In genomic region chr4:173182403-173182802, GRCh38 we compare ENCODE assay signal across 10 cellular contexts. TPM values are rescaled to one million over a fixed set of nuclear protein-coding genes. Genes with fewer than 3 reads are reported as not detected.
A peak's percentile ranks its signal among the peaks of the same experiment; 100 is the strongest.
DNase-seq lines count a peak whose midpoint lies in the region; ATAC-seq and TF ChIP-seq lines count a peak whose summit lies in the region.
"Had no signal": no experiment of that assay in that cellular context is flagged by ENCODE, and none has a peak within 500 bp of the region (broad histone marks: within the 10 kb centered on the region; RNA-seq: fewer than 3 reads in every experiment).

No MANE protein-coding gene starts in this region.

- no peaks in the 10 kb centered on the region for H3K9me3 ChIP-seq in left lung

- H3K27ac ChIP-seq in brain microvascular endothelial cell = peak overlapping the region; percentile 50
- peak overlapping the region in 1 of 2 donors; percentile 19 for H3K27ac ChIP-seq in left lung

- H3K36me3 ChIP-seq in brain microvascular endothelial cell (replicated peaks) (no peaks in the 10 kb centered on the region), left lung (no peaks in the 10 kb centered on the region)

- H3K4me3 Mint-ChIP-seq in CD14-positive monocyte = peak overlapping the region in 1 of 2 donors; percentile 15
- H3K4me3 Mint-ChIP-seq: stimulated activated naive CD8-positive, alpha-beta T cell treated with anti-CD3 and anti-CD28 coated beads, Interleukin-15, Interleukin-2, amounts not matched to agents 100 ng/mL and 50 ng/mL, for 24 hours had no signal

- no peak for TF ChIP-seq CTCF in CD14-positive monocyte (IDR thresholded peaks at IDR 0.05)
- no peak for TF ChIP-seq CTCF in brain microvascular endothelial cell (IDR thresholded peaks at IDR 0.05; ENCODE audit: low read depth, low read length, missing control alignments)
- TF ChIP-seq CTCF in left lung (IDR thresholded peaks at IDR 0.05) = no peak

- peaks cover 0 to 5% (median 0%) of the 10 kb centered on the region in 7 donors for H3K9me3 Mint-ChIP-seq in CD14-positive monocyte
- H3K9me3 Mint-ChIP-seq: stimulated activated naive CD8-positive, alpha-beta T cell treated with anti-CD3 and anti-CD28 coated beads, Interleukin-15, Interleukin-2, amounts not matched to agents 100 ng/mL and 50 ng/mL, for 24 hours had no signal

- H3K4me3 ChIP-seq in brain microvascular endothelial cell (ENCODE audit: low read depth, low read length) = no peak overlapping the region
- H3K4me3 ChIP-seq in left lung = no peak overlapping the region

- H3K27me3 ChIP-seq in brain microvascular endothelial cell (replicated peaks) = no peaks in the 10 kb centered on the region
- H3K27me3 ChIP-seq in left lung = no peaks in the 10 kb centered on the region

- H3K27me3 Mint-ChIP-seq in CD14-positive monocyte (ENCODE audit: low read depth in 3 of 3) = no peaks in the 10 kb centered on the region
- H3K27me3 Mint-ChIP-seq: stimulated activated naive CD8-positive, alpha-beta T cell treated with anti-CD3 and anti-CD28 coated beads, Interleukin-15, Interleukin-2, amounts not matched to agents 100 ng/mL and 50 ng/mL, for 24 hours had no signal

- in situ Hi-C loops in brain microvascular endothelial cell (cut with HindIII; ENCODE audit: low pct_ligation_motif_present, low sequenced_read_pairs) = no loop called here

- peak; percentile 44 for DNase-seq in CD14-positive monocyte (ENCODE audit: low spot score)
- peak; percentile 90 for DNase-seq in HT1080 (ENCODE audit: low read depth)
- peak; percentile 86 for DNase-seq in brain microvascular endothelial cell
- no peak for DNase-seq in left lung
- no peak for DNase-seq in UCSD-AML1 (lab: John Stamatoyannopoulos, UW; ENCODE audit: unreplicated experiment)
- DNase-seq in NCI-H2081 treated with DMSO at 0.1 percent for 48 hours (lab: John Stamatoyannopoulos, UW) = no peak
- DNase-seq: NCI-H510A had no signal

- H3K4me1 Mint-ChIP-seq in CD14-positive monocyte = peaks cover 59% of the 10 kb centered on the region

- peaks cover 5 to 8% of the 10 kb centered on the region in 2 donors for H3K36me3 Mint-ChIP-seq in CD14-positive monocyte

- H3K4me1 ChIP-seq in left lung = peaks cover 0 to 35% of the 10 kb centered on the region in 2 donors

- peak overlapping the region; percentile 18 to 80 (median 48) for H3K27ac Mint-ChIP-seq in CD14-positive monocyte
- H3K27ac Mint-ChIP-seq: stimulated activated naive CD8-positive, alpha-beta T cell treated with anti-CD3 and anti-CD28 coated beads, Interleukin-15, Interleukin-2, amounts not matched to agents 100 ng/mL and 50 ng/mL, for 24 hours had no signal

- intact Hi-C loops in CD14-positive monocyte (cut with micrococcal nuclease) (no loop called here), left lung (cut with DNase I) (no loop called here)

- peak; percentile 48 for ATAC-seq in left lung
- no peak for ATAC-seq in GM18867 (IDR thresholded peaks at IDR 0.05; ENCODE audit: unreplicated experiment)
- no peak for ATAC-seq in GM19467 (IDR thresholded peaks at IDR 0.05; ENCODE audit: unreplicated experiment)

RNA-seq across cellular contexts. Expression of gene GALNT7, which starts 13.8 kb away (rescaled TPM):
- polyA plus RNA-seq in CD14-positive monocyte = 10 to 100 TPM; 19.7 to 29.0 TPM
- 42.2 and 59.6 TPM in 2 replicates for total RNA-seq in HT1080 (2014; rRNA removed; shearing (Covaris generic))
- polyA plus RNA-seq in HT1080 (2015; cell fraction: cytosol; rRNA removed) = 57.0 and 70.8 TPM in 2 replicates
- 158 and 168 TPM in 2 replicates for polyA plus RNA-seq in HT1080 (2015; cell fraction: nucleus; rRNA removed)
- total RNA-seq in left lung = 10 to 100 TPM; 25.2 to 27.5 TPM

Comparison
In these comparisons a context has a peak if more than half of its experiments do, and no peak if none do; other contexts are left out.
1. DNase-seq: peak in CD14-positive monocyte (single experiment), HT1080 (single experiment) and brain microvascular endothelial cell (single experiment); none in left lung (0 of 2), UCSD-AML1 (single experiment) and NCI-H2081 treated with DMSO at 0.1 percent for 48 hours (single experiment).